In genomic region chr10:123889821-123890220, GRCh38 we compare ENCODE assay signal across 16 cellular contexts. TPM values are rescaled to one million over a fixed set of nuclear protein-coding genes. Genes with fewer than 3 reads are reported as not detected.
DNase-seq lines count a peak whose midpoint lies in the region; TF ChIP-seq lines count a peak whose summit lies in the region.
"Had no signal": no experiment of that assay in that cellular context is flagged by ENCODE, and none has a peak within 500 bp of the region (broad histone marks: within the 10 kb centered on the region; RNA-seq: fewer than 3 reads in every experiment).

No MANE protein-coding gene starts in this region.

- H3K36me3 ChIP-seq in adipocyte (ENCODE audit: control insufficient read depth, insufficient read depth, low read length, severe bottlenecking): no peaks in the 10 kb centered on the region
- H3K36me3 ChIP-seq in rectal smooth muscle tissue (ENCODE audit: control insufficient read depth, insufficient read depth, low read length): no peaks in the 10 kb centered on the region
- H3K36me3 ChIP-seq in endodermal cell (ENCODE audit: control insufficient read depth, insufficient read depth, low read length): no peaks in the 10 kb centered on the region
- H3K36me3 ChIP-seq: BE2C had no signal

- H3K4me1 ChIP-seq in adipocyte (ENCODE audit: control insufficient read depth, insufficient read depth, low read length) (peaks cover 15% of the 10 kb centered on the region), rectal smooth muscle tissue (ENCODE audit: control insufficient read depth, insufficient read depth, low read length) (peaks cover 32% of the 10 kb centered on the region), endodermal cell (ENCODE audit: control insufficient read depth, insufficient read depth, low read length) (no peaks in the 10 kb centered on the region)
- H3K4me1 ChIP-seq: BE2C had no signal

- WGBS in endodermal cell (ENCODE audit: insufficient coverage in 1 of 2, insufficient read length in 1 of 2), 2 experiments: 76 to 78% methylated on average over 3 to 4 of the region's 4 CpGs

- H3K4me3 Mint-ChIP-seq in type B pancreatic cell (peak overlapping the region; percentile 85), endodermal cell (no peak overlapping the region)
- H3K4me3 Mint-ChIP-seq: CD4-positive, alpha-beta memory T cell had no signal

- H3K27me3 ChIP-seq in adipocyte (replicated peaks; ENCODE audit: control insufficient read depth, insufficient read depth, low read length) (peaks cover 6% of the 10 kb centered on the region), rectal smooth muscle tissue (ENCODE audit: control insufficient read depth, insufficient read depth, low read length) (no peaks in the 10 kb centered on the region), endodermal cell (ENCODE audit: control insufficient read depth, insufficient read depth, low read length, poor library complexity, severe bottlenecking) (peaks cover 33% of the 10 kb centered on the region)
- H3K27me3 ChIP-seq: BE2C had no signal

- H3K27ac Mint-ChIP-seq in type B pancreatic cell: peak overlapping the region; percentile 61
- no peak overlapping the region for H3K27ac Mint-ChIP-seq in endodermal cell
- H3K27ac Mint-ChIP-seq: CD4-positive, alpha-beta memory T cell had no signal

- H3K9ac ChIP-seq in adipocyte (ENCODE audit: low read length) (no peak overlapping the region), rectal smooth muscle tissue (ENCODE audit: low read length) (no peak overlapping the region), endodermal cell (ENCODE audit: extremely low read depth, low read length, poor library complexity, severe bottlenecking) (no peak overlapping the region)

- TF ChIP-seq CTCF in foreskin fibroblast (IDR thresholded peaks at IDR 0.05; ENCODE audit: low read depth, low read length): no peak
- TF ChIP-seq CTCF in type B pancreatic cell (conservative IDR thresholded peaks at IDR 0.05): no peak
- no peak for TF ChIP-seq CTCF in endodermal cell (conservative IDR thresholded peaks at IDR 0.05)

- peak overlapping the region; percentile 95 for H3K27ac ChIP-seq in rectal smooth muscle tissue (ENCODE audit: low read depth, low read length)
- H3K27ac ChIP-seq in endodermal cell (ENCODE audit: low read depth, low read length): no peak overlapping the region
- H3K27ac ChIP-seq: HL-60 had no signal

- H3K9me3 ChIP-seq in adipocyte (ENCODE audit: control insufficient read depth, low read length) (no peaks in the 10 kb centered on the region), endodermal cell (ENCODE audit: control insufficient read depth, low read length) (no peaks in the 10 kb centered on the region)
- H3K9me3 ChIP-seq: BE2C had no signal

- H3K27me3 Mint-ChIP-seq in type B pancreatic cell: peaks cover 77% of the 10 kb centered on the region
- peaks cover 48% of the 10 kb centered on the region for H3K27me3 Mint-ChIP-seq in endodermal cell (ENCODE audit: insufficient read depth)

- H3K4me1 Mint-ChIP-seq in type B pancreatic cell (ENCODE audit: unreplicated experiment) (peaks cover 23% of the 10 kb centered on the region), endodermal cell (peaks cover 6% of the 10 kb centered on the region)

- no peak for DNase-seq in adipocyte (ENCODE audit: low read depth)
- no peak for DNase-seq in foreskin fibroblast
- DNase-seq in type B pancreatic cell (ENCODE audit: extremely low spot score, unreplicated experiment): no peak
- DNase-seq in endodermal cell: no peak
- DNase-seq in effector CD4-positive, alpha-beta T cell: no peak
- no peak for DNase-seq in NCI-H526 (lab: John Stamatoyannopoulos, UW)
- DNase-seq: ACHN; BE2C; CD4-positive, alpha-beta memory T cell; GF-D8; NCI-H1048; NCI-H2107; NCI-H345 had no signal

- peak overlapping the region; percentile 50 for H3K4me3 ChIP-seq in adipocyte (ENCODE audit: low read length)
- H3K4me3 ChIP-seq in foreskin fibroblast (ENCODE audit: low read depth in 1 of 2, low read length in 2 of 2): peak overlapping the region; percentile 46 to 55
- H3K4me3 ChIP-seq in rectal smooth muscle tissue (ENCODE audit: low read length): peak overlapping the region; percentile 68
- no peak overlapping the region for H3K4me3 ChIP-seq in endodermal cell (ENCODE audit: low read length)
- H3K4me3 ChIP-seq: K562 had no signal

- H3K36me3 Mint-ChIP-seq in type B pancreatic cell (no peaks in the 10 kb centered on the region), endodermal cell (ENCODE audit: low read depth) (no peaks in the 10 kb centered on the region)
- H3K36me3 Mint-ChIP-seq: CD4-positive, alpha-beta memory T cell had no signal

- no peaks in the 10 kb centered on the region for H3K9me3 Mint-ChIP-seq in type B pancreatic cell
- H3K9me3 Mint-ChIP-seq in endodermal cell: no peaks in the 10 kb centered on the region

RNA-seq across cellular contexts. Expression of gene CPXM2, which starts 1.8 kb away (rescaled TPM):
- total RNA-seq in type B pancreatic cell (ENCODE audit: low replicate concordance) (15.0 and 51.1 TPM in 2 replicates), endodermal cell (1 to 10 TPM; 1.4 to 1.9 TPM)
- polyA plus RNA-seq in endodermal cell (2013, experiment 1 of 2): 1.1 TPM
- polyA plus RNA-seq in endodermal cell (2013, experiment 2 of 2): 0.91 TPM
- total RNA-seq: CD4-positive, alpha-beta memory T cell; K562 had no signal
- polyA plus RNA-seq: CD4-positive, alpha-beta memory T cell; K562 had no signal
